ENCODE assay signal across 30 cellular contexts in the genomic region with DNA sequence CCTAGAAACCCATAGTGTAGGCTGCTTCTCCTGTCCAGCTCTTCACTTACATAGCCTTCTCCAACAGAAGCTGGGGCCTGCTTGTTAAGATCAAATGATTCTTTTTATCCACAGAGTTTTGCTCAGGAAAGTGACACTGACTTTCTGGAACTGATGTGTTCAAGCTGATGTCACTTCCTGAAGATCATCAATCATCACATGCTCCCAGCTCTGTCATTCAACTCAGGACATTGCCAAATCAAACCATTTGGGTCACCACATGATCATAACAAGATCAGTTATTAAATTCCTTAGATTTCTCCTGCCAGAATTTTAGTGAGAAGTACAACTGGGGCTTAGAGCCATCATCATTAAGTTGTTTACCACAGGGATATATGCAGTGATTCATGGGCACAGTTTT. TPM values are rescaled to one million over a fixed set of nuclear protein-coding genes. Genes with fewer than 3 reads are reported as not detected.
"Had no signal": no experiment of that assay in that cellular context is flagged by ENCODE, and none has a peak within 500 bp of the region (broad histone marks: within the 10 kb centered on the region; RNA-seq: fewer than 3 reads in every experiment).

No MANE protein-coding gene starts in this region.

- ATAC-seq: activated CD8-positive, alpha-beta memory T cell treated with anti-CD3 and anti-CD28 coated beads, Interleukin-2, amount 10 ng/mL, durations not matched to agents 7 days and 5 days had no signal

- H3K27ac ChIP-seq: breast epithelium had no signal

- H3K4me3 ChIP-seq: breast epithelium, MG63 had no signal

- DNase-seq: activated B cell treated with CpG ODN at 0.5 μM for 24 hours; activated CD4-positive, alpha-beta T cell treated with anti-CD3 and anti-CD28 coated beads for 1 hour; activated CD4-positive, alpha-beta T cell treated with anti-CD3 and anti-CD28 coated beads, Interleukin-2, amount 10 ng/mL, durations not matched to agents 24 days and 14 days; activated CD4-positive, alpha-beta T cell treated with anti-CD3 and anti-CD28 coated beads, Interleukin-2, amount 50 U/mL, for 48 hours; activated CD8-positive, alpha-beta memory T cell treated with anti-CD3 and anti-CD28 coated beads, Interleukin-2, amount 10 ng/mL, durations not matched to agents 7 days and 5 days; activated effector memory CD4-positive, alpha-beta T cell treated with Interleukin-2 at 50 U/mL for 16 hours; activated naive CD4-positive, alpha-beta T cell; activated T-cell treated with anti-CD3 and anti-CD28 coated beads, Interleukin-2, amount 50 U/mL, for 24 hours; aorta; caudate nucleus; KG1; MG63; MV-4-11; NCI-H1092 treated with DMSO at 0.1 percent for 48 hours; NCI-H1417 treated with DMSO at 0.1 percent for 48 hours; NCI-H1694; NCI-H2029; NCI-H2107; NCI-H2171 treated with DMSO at 0.1 percent for 48 hours; NCI-H226; NCI-H510A; NCI-H526 treated with DMSO at 0.1 percent for 48 hours; NCI-H82; SIG-M5; T-helper 2 cell; T1000 had no signal

- H3K36me3 ChIP-seq: breast epithelium, MG63 had no signal

- H3K9me3 ChIP-seq: breast epithelium, MG63 had no signal

- H3K4me1 ChIP-seq: breast epithelium had no signal

- FAIRE-seq: RCC 7860, TTC549 had no signal

- H3K27me3 ChIP-seq: breast epithelium, MG63 had no signal

RNA-seq across cellular contexts. Expression of gene GLRA3, which starts 39.4 kb away (rescaled TPM):
- total RNA-seq: activated CD4-positive, alpha-beta T cell treated with anti-CD3 and anti-CD28 coated beads, Interleukin-2, amount 10 ng/mL, durations not matched to agents 24 days and 14 days; activated CD8-positive, alpha-beta memory T cell treated with anti-CD3 and anti-CD28 coated beads, Interleukin-2, amount 10 ng/mL, durations not matched to agents 7 days and 5 days; activated T-helper 1 cell treated with anti-CD3 and anti-CD28 coated beads, Interleukin-12 subunit alpha, Interleukin-12 subunit beta, Interleukin-2, Interleukin-4 antibody, amounts not matched to agents 30 ng/mL and 10 ng/mL and 1 ng/mL, durations not matched to agents 14 hours and 24 hours and 36 hours; aorta had no signal
- polyA plus RNA-seq: aorta had no signal
